ENCODE assay signal across 1 cellular context in genomic region chr12:98896938-98897337, GRCh38.
A peak's percentile ranks its signal among the peaks of the same experiment; 100 is the strongest.
TF ChIP-seq lines count a peak whose summit lies in the region.

No MANE protein-coding gene starts in this region.

TF ChIP-seq in HEK293, 187 proteins besides CTCF, POLR2A, EP300 and RAD21:
- TF ChIP-seq PRDM2 (tag by site-specific recombination; IDR thresholded peaks at IDR 0.05; ENCODE audit: borderline replicate concordance) (no peak), REST (tag by site-specific recombination; IDR thresholded peaks at IDR 0.05) (peak; percentile 98)
